In genomic region chr14:32378284-32378683, GRCh38 we compare ENCODE assay signal across 17 cellular contexts. TPM values are rescaled to one million over a fixed set of nuclear protein-coding genes. Genes with fewer than 3 reads are reported as not detected.
DNase-seq lines count a peak whose midpoint lies in the region; ATAC-seq and TF ChIP-seq lines count a peak whose summit lies in the region.
"Had no signal": no experiment of that assay in that cellular context is flagged by ENCODE, and none has a peak within 500 bp of the region (broad histone marks: within the 10 kb centered on the region; RNA-seq: fewer than 3 reads in every experiment).

No MANE protein-coding gene starts in this region.

- H3K36me3 Mint-ChIP-seq in mesothelial cell of epicardium = no peaks in the 10 kb centered on the region
- H3K36me3 Mint-ChIP-seq: CD8-positive, alpha-beta T cell had no signal

- no peak overlapping the region for H3K4me3 Mint-ChIP-seq in mesothelial cell of epicardium
- H3K4me3 Mint-ChIP-seq: B cell; CD4-positive, alpha-beta T cell; CD8-positive, alpha-beta T cell had no signal

- no peak for ATAC-seq in HCT116
- ATAC-seq: A549; CD8-positive, alpha-beta T cell had no signal

- no peaks in the 10 kb centered on the region for H3K9me3 ChIP-seq in HCT116 (ENCODE audit: control insufficient read depth in 1 of 2, insufficient read depth in 1 of 2, low read depth in 1 of 2, low read length in 2 of 2)
- H3K9me3 ChIP-seq: A549; BLaER1 treated with 17β-estradiol and CSF1 and Interleukin-3, amounts not matched to agents 10 nM and 100 nM; Caco-2 had no signal

- no peak overlapping the region for H3K9ac ChIP-seq in HCT116 (ENCODE audit: low read length)
- H3K9ac ChIP-seq: BLaER1 treated with 17β-estradiol and CSF1 and Interleukin-3, amounts not matched to agents 10 nM and 100 nM had no signal

- no peak for TF ChIP-seq POLR2A in HCT116 (IDR thresholded peaks at IDR 0.05; ENCODE audit: borderline replicate concordance, extremely low read depth, insufficient read depth, insufficient read length)

- H3K4me3 ChIP-seq in HCT116 (replicated peaks in 1 of 2; ENCODE audit: low read depth in 1 of 2, low read length in 2 of 2) = no peak overlapping the region
- H3K4me3 ChIP-seq: A549; BLaER1 treated with 17β-estradiol and CSF1 and Interleukin-3, amounts not matched to agents 10 nM and 100 nM had no signal

- no peaks in the 10 kb centered on the region for H3K4me1 ChIP-seq in HCT116 (ENCODE audit: control insufficient read depth in 1 of 2, insufficient read depth in 2 of 2, low read length in 2 of 2)
- H3K4me1 ChIP-seq: A549 had no signal

- 0 out of 2 replicates have a peak, but pooled peaks cover 4% of the 10 kb centered on the region for H3K9me2 ChIP-seq in HCT116 (ENCODE audit: insufficient read depth)

- CTCF ChIA-PET in HCT116 (lab: Charles Lee) = no interaction called here

- H3K27me3 Mint-ChIP-seq in mesothelial cell of epicardium (ENCODE audit: low read depth) = no peaks in the 10 kb centered on the region

- RAD21 ChIA-PET in HCT116 (lab: Charles Lee; ENCODE audit: low non-redundant PET in 1 of 2, low total read pairs in 2 of 2, uncharacterized antibody in 2 of 2, unreplicated experiment in 2 of 2) = no interaction called here

- no peak for DNase-seq in HCT116 (ENCODE audit: low read depth, low spot score)
- DNase-seq in mesothelial cell of epicardium (ENCODE audit: low spot score in 2 of 2, unreplicated experiment in 2 of 2) = no peak
- no peak for DNase-seq in dedifferentiated amniotic fluid mesenchymal stem cell (ENCODE audit: extremely low spot score)
- DNase-seq in NCI-H1694 (lab: John Stamatoyannopoulos, UW) = no peak
- DNase-seq: AML-193; Caco-2; Calu3; CD4-positive, alpha-beta T cell; CD8-positive, alpha-beta T cell; DMS79 treated with DMSO at 0.1 percent for 48 hours; GF-D8 had no signal

- no peaks in the 10 kb centered on the region for H3K9me3 Mint-ChIP-seq in mesothelial cell of epicardium
- H3K9me3 Mint-ChIP-seq: CD4-positive, alpha-beta T cell; CD8-positive, alpha-beta T cell had no signal

- H3K27ac ChIP-seq in HCT116 (ENCODE audit: low read depth, low read length) (no peak overlapping the region), temporal lobe (ENCODE audit: low read depth, low read length) (peak overlapping the region; percentile 4)
- H3K27ac ChIP-seq: 22Rv1; A549; BLaER1 treated with 17β-estradiol and CSF1 and Interleukin-3, amounts not matched to agents 10 nM and 100 nM; C4-2B had no signal

- H3K36me3 ChIP-seq in HCT116 (ENCODE audit: control insufficient read depth in 1 of 2, insufficient read depth in 2 of 2, low read length in 2 of 2) = no peaks in the 10 kb centered on the region
- H3K36me3 ChIP-seq: BLaER1 treated with 17β-estradiol and CSF1 and Interleukin-3, amounts not matched to agents 10 nM and 100 nM had no signal

- no peak for TF ChIP-seq RAD21 in HCT116 (IDR thresholded peaks at IDR 0.05; ENCODE audit: low read depth)

- H4K20me1 ChIP-seq in HCT116 (ENCODE audit: insufficient read depth) = no peaks in the 10 kb centered on the region
- H4K20me1 ChIP-seq: BLaER1 treated with 17β-estradiol and CSF1 and Interleukin-3, amounts not matched to agents 10 nM and 100 nM had no signal

- TF ChIP-seq CTCF in HCT116 (IDR thresholded peaks at IDR 0.05 in 2 of 3, conservative IDR thresholded peaks at IDR 0.05 in 1 of 3; ENCODE audit: borderline replicate concordance in 1 of 3, insufficient read depth in 1 of 3, low read depth in 2 of 3, low read length in 2 of 3) = no peak
- no peak for TF ChIP-seq CTCF in mesothelial cell of epicardium (IDR thresholded peaks at IDR 0.05; ENCODE audit: unreplicated experiment)

- no peaks in the 10 kb centered on the region for H3K79me2 ChIP-seq in HCT116 (ENCODE audit: insufficient read depth, low read length)

- no TSS peak for BruUV-seq in HCT116 (replicated peaks; lab: Mats Ljungman, UMichigan)

- peak overlapping the region; percentile 21 for H3K27ac Mint-ChIP-seq in mesothelial cell of epicardium
- H3K27ac Mint-ChIP-seq: B cell; CD4-positive, alpha-beta T cell; CD8-positive, alpha-beta T cell had no signal

- no peak overlapping the region for H2AFZ ChIP-seq in HCT116 (ENCODE audit: low read depth, low read length, poor library complexity, severe bottlenecking)

- H3K4me2 ChIP-seq in HCT116 (ENCODE audit: low read length) = no peak overlapping the region
- H3K4me2 ChIP-seq: A549 had no signal

- H3K4me1 Mint-ChIP-seq in mesothelial cell of epicardium = peaks cover 25% of the 10 kb centered on the region
- H3K4me1 Mint-ChIP-seq: B cell had no signal

- H3K27me3 ChIP-seq in HCT116 (ENCODE audit: insufficient read depth, low read length) = no peaks in the 10 kb centered on the region
- H3K27me3 ChIP-seq: BLaER1 treated with 17β-estradiol and CSF1 and Interleukin-3, amounts not matched to agents 10 nM and 100 nM had no signal

- POLR2A ChIA-PET in HCT116 (lab: Charles Lee) = no interaction called here

- intact Hi-C loops in HCT116 (cut with micrococcal nuclease) = no loop called here

TF ChIP-seq in HCT116, 20 proteins besides CTCF, POLR2A, EP300 and RAD21:
- TF ChIP-seq MAX (IDR thresholded peaks at IDR 0.05) = no peak
- no peak for TF ChIP-seq FOSL1 (IDR thresholded peaks at IDR 0.05; ENCODE audit: low read depth)
- no peak for TF ChIP-seq POLR2AphosphoS5 (IDR thresholded peaks at IDR 0.05; ENCODE audit: low read depth, low read length)
- TF ChIP-seq SP1 (IDR thresholded peaks at IDR 0.05; ENCODE audit: low read depth) = no peak
- no peak for TF ChIP-seq CEBPB (IDR thresholded peaks at IDR 0.05; ENCODE audit: low read depth)
- peak; percentile 78 for TF ChIP-seq TCF7L2 (IDR thresholded peaks at IDR 0.05; ENCODE audit: borderline replicate concordance, extremely low read depth, insufficient read depth, insufficient read length)

RNA-seq across cellular contexts. Expression of gene AKAP6, which starts 49.2 kb away (rescaled TPM):
- total RNA-seq in HCT116 (2021; ENCODE audit: unreplicated experiment) (1.9 TPM), mesothelial cell of epicardium (7.3 to 8.5 TPM (median 7.8 TPM) in 3 replicates), temporal lobe (107 TPM)
- 0.88 and 1.9 TPM in 2 replicates for polyA plus RNA-seq in HCT116 (2012)

Comparison
In these comparisons a context has a peak if more than half of its experiments do, and no peak if none do; other contexts are left out.
1. RNA of gene AKAP6, which starts 49.2 kb away (total RNA-seq): 107 TPM in temporal lobe (single experiment); 7.3 to 8.5 TPM in mesothelial cell of epicardium and 1.9 TPM in HCT116 (single experiment); every median in the first group is over 10 times any median in the second.